In the genomic region with DNA sequence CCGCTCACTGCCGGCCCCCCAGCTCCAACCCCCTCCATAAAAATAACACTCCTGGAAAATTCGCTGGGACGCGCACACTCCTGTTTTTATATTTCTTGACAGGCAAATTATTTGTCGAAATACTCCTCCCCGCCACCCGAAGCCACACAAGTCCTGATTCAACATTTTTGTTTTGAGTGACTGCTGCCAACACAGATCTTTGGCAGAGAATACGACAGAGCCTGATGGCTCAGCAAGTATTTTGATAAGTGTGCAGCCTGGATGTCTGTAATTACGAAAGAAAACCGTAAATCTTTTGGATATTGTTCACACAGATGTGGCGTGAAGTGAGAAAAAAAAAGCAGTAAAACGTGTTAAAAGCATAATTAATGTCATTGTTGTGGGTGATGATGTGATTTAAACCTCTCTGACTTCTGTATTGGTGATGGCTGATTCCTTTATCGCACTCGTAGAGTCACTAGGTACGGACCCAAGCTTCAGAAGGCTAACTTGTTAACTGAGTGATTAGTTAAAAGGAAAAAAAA, we compare ENCODE assay signal across 2 cellular contexts.
TF ChIP-seq lines count a peak whose summit lies in the region.

No MANE protein-coding gene starts in this region.

TF ChIP-seq in HCT116, 20 proteins besides CTCF, POLR2A, EP300 and RAD21:
- no peak for TF ChIP-seq TCF7L2 (IDR thresholded peaks at IDR 0.05; ENCODE audit: borderline replicate concordance, extremely low read depth, insufficient read depth, insufficient read length)
- TF ChIP-seq YY1 (IDR thresholded peaks at IDR 0.05; ENCODE audit: extremely low read depth, insufficient replicate concordance, low read depth, low read length): no peak
- TF ChIP-seq, protein P1, sequence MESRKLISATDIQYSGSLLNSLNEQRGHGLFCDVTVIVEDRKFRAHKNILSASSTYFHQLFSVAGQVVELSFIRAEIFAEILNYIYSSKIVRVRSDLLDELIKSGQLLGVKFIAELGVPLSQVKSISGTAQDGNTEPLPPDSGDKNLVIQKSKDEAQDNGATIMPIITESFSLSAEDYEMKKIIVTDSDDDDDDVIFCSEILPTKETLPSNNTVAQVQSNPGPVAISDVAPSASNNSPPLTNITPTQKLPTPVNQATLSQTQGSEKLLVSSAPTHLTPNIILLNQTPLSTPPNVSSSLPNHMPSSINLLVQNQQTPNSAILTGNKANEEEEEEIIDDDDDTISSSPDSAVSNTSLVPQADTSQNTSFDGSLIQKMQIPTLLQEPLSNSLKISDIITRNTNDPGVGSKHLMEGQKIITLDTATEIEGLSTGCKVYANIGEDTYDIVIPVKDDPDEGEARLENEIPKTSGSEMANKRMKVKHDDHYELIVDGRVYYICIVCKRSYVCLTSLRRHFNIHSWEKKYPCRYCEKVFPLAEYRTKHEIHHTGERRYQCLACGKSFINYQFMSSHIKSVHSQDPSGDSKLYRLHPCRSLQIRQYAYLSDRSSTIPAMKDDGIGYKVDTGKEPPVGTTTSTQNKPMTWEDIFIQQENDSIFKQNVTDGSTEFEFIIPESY (IDR thresholded peaks at IDR 0.05; ENCODE audit: extremely low read depth, insufficient replicate concordance, low read length): no peak
- TF ChIP-seq, protein P2, sequence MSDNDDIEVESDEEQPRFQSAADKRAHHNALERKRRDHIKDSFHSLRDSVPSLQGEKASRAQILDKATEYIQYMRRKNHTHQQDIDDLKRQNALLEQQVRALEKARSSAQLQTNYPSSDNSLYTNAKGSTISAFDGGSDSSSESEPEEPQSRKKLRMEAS (IDR thresholded peaks at IDR 0.05): no peak
- TF ChIP-seq POLR2AphosphoS5 (IDR thresholded peaks at IDR 0.05; ENCODE audit: low read depth, low read length): no peak
- no peak for TF ChIP-seq ZNF274 (IDR thresholded peaks at IDR 0.05; ENCODE audit: low read depth, low read length)
- TF ChIP-seq EZH2 (IDR thresholded peaks at IDR 0.05): no peak
- no peak for TF ChIP-seq SIN3A (IDR thresholded peaks at IDR 0.05; ENCODE audit: low read depth)
- no peak for TF ChIP-seq CEBPB (IDR thresholded peaks at IDR 0.05; ENCODE audit: low read depth)
- TF ChIP-seq CBX3 (IDR thresholded peaks at IDR 0.05; ENCODE audit: low read depth): no peak
- TF ChIP-seq SP1 (IDR thresholded peaks at IDR 0.05; ENCODE audit: low read depth): no peak
- TF ChIP-seq FOSL1 (IDR thresholded peaks at IDR 0.05; ENCODE audit: low read depth): no peak
- TF ChIP-seq ZFX (IDR thresholded peaks at IDR 0.05): no peak
- no peak for TF ChIP-seq EGR1 (IDR thresholded peaks at IDR 0.05; ENCODE audit: low read depth)
- no peak for TF ChIP-seq SRF (IDR thresholded peaks at IDR 0.05; ENCODE audit: low read depth)

TF ChIP-seq in K562, 482 proteins besides CTCF, POLR2A, EP300 and RAD21:
- peak; percentile 33 for TF ChIP-seq MEIS2 (IDR thresholded peaks at IDR 0.05; ENCODE audit: partially characterized antibody)
- TF ChIP-seq, protein P3, sequence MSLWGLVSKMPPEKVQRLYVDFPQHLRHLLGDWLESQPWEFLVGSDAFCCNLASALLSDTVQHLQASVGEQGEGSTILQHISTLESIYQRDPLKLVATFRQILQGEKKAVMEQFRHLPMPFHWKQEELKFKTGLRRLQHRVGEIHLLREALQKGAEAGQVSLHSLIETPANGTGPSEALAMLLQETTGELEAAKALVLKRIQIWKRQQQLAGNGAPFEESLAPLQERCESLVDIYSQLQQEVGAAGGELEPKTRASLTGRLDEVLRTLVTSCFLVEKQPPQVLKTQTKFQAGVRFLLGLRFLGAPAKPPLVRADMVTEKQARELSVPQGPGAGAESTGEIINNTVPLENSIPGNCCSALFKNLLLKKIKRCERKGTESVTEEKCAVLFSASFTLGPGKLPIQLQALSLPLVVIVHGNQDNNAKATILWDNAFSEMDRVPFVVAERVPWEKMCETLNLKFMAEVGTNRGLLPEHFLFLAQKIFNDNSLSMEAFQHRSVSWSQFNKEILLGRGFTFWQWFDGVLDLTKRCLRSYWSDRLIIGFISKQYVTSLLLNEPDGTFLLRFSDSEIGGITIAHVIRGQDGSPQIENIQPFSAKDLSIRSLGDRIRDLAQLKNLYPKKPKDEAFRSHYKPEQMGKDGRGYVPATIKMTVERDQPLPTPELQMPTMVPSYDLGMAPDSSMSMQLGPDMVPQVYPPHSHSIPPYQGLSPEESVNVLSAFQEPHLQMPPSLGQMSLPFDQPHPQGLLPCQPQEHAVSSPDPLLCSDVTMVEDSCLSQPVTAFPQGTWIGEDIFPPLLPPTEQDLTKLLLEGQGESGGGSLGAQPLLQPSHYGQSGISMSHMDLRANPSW (CRISPR knock-in tag; IDR thresholded peaks at IDR 0.05): no peak
- no peak for TF ChIP-seq PML (IDR thresholded peaks at IDR 0.05; ENCODE audit: low read length)
- no peak for TF ChIP-seq FOXA1 (IDR thresholded peaks at IDR 0.05; ENCODE audit: borderline replicate concordance)
- TF ChIP-seq, protein P2 (CRISPR knock-in tag; IDR thresholded peaks at IDR 0.05): no peak
- TF ChIP-seq, protein P4, sequence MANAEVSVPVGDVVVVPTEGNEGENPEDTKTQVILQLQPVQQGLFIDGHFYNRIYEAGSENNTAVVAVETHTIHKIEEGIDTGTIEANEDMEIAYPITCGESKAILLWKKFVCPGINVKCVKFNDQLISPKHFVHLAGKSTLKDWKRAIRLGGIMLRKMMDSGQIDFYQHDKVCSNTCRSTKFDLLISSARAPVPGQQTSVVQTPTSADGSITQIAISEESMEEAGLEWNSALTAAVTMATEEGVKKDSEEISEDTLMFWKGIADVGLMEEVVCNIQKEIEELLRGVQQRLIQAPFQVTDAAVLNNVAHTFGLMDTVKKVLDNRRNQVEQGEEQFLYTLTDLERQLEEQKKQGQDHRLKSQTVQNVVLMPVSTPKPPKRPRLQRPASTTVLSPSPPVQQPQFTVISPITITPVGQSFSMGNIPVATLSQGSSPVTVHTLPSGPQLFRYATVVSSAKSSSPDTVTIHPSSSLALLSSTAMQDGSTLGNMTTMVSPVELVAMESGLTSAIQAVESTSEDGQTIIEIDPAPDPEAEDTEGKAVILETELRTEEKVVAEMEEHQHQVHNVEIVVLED (CRISPR knock-in tag; IDR thresholded peaks at IDR 0.05): no peak
- no peak for TF ChIP-seq FOS (IDR thresholded peaks at IDR 0.05; ENCODE audit: extremely low read depth, insufficient read length)
- TF ChIP-seq TCF7 (IDR thresholded peaks at IDR 0.05; ENCODE audit: borderline replicate concordance): no peak
- TF ChIP-seq ZNF696 (CRISPR knock-in tag; conservative IDR thresholded peaks at IDR 0.05): no peak
- no peak for TF ChIP-seq MAZ (CRISPR knock-in tag; conservative IDR thresholded peaks at IDR 0.05 in 1 of 2, IDR thresholded peaks at IDR 0.05 in 1 of 2)
- TF ChIP-seq PHF20 (IDR thresholded peaks at IDR 0.05; ENCODE audit: partially characterized antibody): no peak
- TF ChIP-seq, protein P5, sequence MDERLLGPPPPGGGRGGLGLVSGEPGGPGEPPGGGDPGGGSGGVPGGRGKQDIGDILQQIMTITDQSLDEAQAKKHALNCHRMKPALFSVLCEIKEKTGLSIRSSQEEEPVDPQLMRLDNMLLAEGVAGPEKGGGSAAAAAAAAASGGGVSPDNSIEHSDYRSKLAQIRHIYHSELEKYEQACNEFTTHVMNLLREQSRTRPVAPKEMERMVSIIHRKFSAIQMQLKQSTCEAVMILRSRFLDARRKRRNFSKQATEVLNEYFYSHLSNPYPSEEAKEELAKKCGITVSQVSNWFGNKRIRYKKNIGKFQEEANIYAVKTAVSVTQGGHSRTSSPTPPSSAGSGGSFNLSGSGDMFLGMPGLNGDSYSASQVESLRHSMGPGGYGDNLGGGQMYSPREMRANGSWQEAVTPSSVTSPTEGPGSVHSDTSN (CRISPR knock-in tag; IDR thresholded peaks at IDR 0.05; ENCODE audit: low read depth): no peak
- TF ChIP-seq, protein P5 (tag; conservative IDR thresholded peaks at IDR 0.05; ENCODE audit: low read depth): peak; percentile 82
- no peak for TF ChIP-seq YBX1 (IDR thresholded peaks at IDR 0.05)
- TF ChIP-seq TEAD2 (tag; IDR thresholded peaks at IDR 0.05): no peak
- TF ChIP-seq ZNF146 (CRISPR knock-in tag; IDR thresholded peaks at IDR 0.05; ENCODE audit: unreplicated experiment): no peak
- TF ChIP-seq, protein P6, sequence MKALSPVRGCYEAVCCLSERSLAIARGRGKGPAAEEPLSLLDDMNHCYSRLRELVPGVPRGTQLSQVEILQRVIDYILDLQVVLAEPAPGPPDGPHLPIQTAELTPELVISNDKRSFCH (CRISPR knock-in tag; IDR thresholded peaks at IDR 0.05): no peak
- TF ChIP-seq, protein P6 (tag; IDR thresholded peaks at IDR 0.05): no peak
- TF ChIP-seq, protein P7, sequence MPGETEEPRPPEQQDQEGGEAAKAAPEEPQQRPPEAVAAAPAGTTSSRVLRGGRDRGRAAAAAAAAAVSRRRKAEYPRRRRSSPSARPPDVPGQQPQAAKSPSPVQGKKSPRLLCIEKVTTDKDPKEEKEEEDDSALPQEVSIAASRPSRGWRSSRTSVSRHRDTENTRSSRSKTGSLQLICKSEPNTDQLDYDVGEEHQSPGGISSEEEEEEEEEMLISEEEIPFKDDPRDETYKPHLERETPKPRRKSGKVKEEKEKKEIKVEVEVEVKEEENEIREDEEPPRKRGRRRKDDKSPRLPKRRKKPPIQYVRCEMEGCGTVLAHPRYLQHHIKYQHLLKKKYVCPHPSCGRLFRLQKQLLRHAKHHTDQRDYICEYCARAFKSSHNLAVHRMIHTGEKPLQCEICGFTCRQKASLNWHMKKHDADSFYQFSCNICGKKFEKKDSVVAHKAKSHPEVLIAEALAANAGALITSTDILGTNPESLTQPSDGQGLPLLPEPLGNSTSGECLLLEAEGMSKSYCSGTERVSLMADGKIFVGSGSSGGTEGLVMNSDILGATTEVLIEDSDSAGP (CRISPR knock-in tag; IDR thresholded peaks at IDR 0.05): no peak
- no peak for TF ChIP-seq NFIC (IDR thresholded peaks at IDR 0.05)
- TF ChIP-seq, protein P8, sequence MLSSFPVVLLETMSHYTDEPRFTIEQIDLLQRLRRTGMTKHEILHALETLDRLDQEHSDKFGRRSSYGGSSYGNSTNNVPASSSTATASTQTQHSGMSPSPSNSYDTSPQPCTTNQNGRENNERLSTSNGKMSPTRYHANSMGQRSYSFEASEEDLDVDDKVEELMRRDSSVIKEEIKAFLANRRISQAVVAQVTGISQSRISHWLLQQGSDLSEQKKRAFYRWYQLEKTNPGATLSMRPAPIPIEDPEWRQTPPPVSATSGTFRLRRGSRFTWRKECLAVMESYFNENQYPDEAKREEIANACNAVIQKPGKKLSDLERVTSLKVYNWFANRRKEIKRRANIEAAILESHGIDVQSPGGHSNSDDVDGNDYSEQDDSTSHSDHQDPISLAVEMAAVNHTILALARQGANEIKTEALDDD (IDR thresholded peaks at IDR 0.05): peak; percentile 29; the same call in 1 of the 2 replicates
